1 cellular context compared by ENCODE assay signal in the genomic region with DNA sequence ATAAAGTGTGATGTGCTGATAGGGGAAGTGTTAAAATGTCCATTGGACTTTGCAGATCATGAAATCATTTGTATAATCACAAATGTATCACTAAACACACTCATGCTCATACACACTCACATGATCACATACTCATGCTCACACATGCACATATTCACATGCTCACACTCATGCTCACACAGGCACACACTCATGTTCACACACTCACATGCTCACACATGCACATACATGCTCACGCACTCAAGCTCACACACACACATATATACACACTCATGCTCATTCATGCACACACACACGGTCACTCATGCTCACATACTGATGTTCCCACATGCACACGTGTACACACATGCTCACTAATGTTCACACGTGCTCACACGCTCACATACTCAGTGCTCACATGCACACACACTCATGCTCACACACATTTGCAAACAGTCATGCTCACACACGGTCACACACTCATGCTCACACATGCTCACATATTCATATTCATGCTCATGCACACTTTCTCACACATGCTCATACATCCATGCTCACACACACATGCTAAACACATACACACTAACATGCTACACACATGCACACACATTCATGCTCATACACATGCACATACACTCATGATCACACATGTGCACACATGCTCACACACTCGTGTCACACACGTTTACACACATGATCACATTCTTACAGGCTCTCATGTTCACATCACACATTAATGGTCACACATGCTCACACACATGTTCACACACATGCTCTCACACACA.
TF ChIP-seq lines count a peak whose summit lies in the region.

No MANE protein-coding gene starts in this region.

TF ChIP-seq in GM12878, 131 proteins besides CTCF, POLR2A, EP300 and RAD21 (continued from another document):
- TF ChIP-seq, protein P1, sequence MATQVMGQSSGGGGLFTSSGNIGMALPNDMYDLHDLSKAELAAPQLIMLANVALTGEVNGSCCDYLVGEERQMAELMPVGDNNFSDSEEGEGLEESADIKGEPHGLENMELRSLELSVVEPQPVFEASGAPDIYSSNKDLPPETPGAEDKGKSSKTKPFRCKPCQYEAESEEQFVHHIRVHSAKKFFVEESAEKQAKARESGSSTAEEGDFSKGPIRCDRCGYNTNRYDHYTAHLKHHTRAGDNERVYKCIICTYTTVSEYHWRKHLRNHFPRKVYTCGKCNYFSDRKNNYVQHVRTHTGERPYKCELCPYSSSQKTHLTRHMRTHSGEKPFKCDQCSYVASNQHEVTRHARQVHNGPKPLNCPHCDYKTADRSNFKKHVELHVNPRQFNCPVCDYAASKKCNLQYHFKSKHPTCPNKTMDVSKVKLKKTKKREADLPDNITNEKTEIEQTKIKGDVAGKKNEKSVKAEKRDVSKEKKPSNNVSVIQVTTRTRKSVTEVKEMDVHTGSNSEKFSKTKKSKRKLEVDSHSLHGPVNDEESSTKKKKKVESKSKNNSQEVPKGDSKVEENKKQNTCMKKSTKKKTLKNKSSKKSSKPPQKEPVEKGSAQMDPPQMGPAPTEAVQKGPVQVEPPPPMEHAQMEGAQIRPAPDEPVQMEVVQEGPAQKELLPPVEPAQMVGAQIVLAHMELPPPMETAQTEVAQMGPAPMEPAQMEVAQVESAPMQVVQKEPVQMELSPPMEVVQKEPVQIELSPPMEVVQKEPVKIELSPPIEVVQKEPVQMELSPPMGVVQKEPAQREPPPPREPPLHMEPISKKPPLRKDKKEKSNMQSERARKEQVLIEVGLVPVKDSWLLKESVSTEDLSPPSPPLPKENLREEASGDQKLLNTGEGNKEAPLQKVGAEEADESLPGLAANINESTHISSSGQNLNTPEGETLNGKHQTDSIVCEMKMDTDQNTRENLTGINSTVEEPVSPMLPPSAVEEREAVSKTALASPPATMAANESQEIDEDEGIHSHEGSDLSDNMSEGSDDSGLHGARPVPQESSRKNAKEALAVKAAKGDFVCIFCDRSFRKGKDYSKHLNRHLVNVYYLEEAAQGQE (IDR thresholded peaks at IDR 0.05; ENCODE audit: low read depth, low read length), result no peak
- TF ChIP-seq NBN (IDR thresholded peaks at IDR 0.05) (no peak), E2F8 (IDR thresholded peaks at IDR 0.05; ENCODE audit: low read depth, partially characterized antibody) (no peak), RCOR1 (conservative IDR thresholded peaks at IDR 0.05; ENCODE audit: low read depth, low read length) (no peak), ZNF207 (IDR thresholded peaks at IDR 0.05; ENCODE audit: borderline replicate concordance) (no peak), SUZ12 (IDR thresholded peaks at IDR 0.05; ENCODE audit: unreplicated experiment) (no peak), ELK1 (IDR thresholded peaks at IDR 0.05; ENCODE audit: low read depth, low read length) (no peak), EGR1 (IDR thresholded peaks at IDR 0.05; ENCODE audit: borderline replicate concordance in 1 of 2, low read depth in 2 of 2, low read length in 2 of 2) (no peak), MYB (IDR thresholded peaks at IDR 0.05; ENCODE audit: borderline replicate concordance, low read depth, low read length) (no peak), ZNF592 (IDR thresholded peaks at IDR 0.05) (no peak), ZNF24 (IDR thresholded peaks at IDR 0.05) (no peak), TCF3 (IDR thresholded peaks at IDR 0.05; ENCODE audit: borderline replicate concordance, insufficient read depth, low read depth, low read length) (peak; percentile 66; the same call in 1 of the 2 replicates), GABPA (IDR thresholded peaks at IDR 0.05; ENCODE audit: low read depth) (no peak), TARDBP (IDR thresholded peaks at IDR 0.05; ENCODE audit: borderline replicate concordance) (no peak), NR2F1 (conservative IDR thresholded peaks at IDR 0.05) (no peak), CHD1 (IDR thresholded peaks at IDR 0.05; ENCODE audit: low read depth, low read length) (no peak), NRF1 (conservative IDR thresholded peaks at IDR 0.05; ENCODE audit: low read depth, low read length) (no peak), MTA2 (IDR thresholded peaks at IDR 0.05; ENCODE audit: low read depth) (no peak), NFIC (IDR thresholded peaks at IDR 0.05; ENCODE audit: low read depth, low read length) (peak; percentile 54; the same call in 1 of the 2 replicates), PBX3 (IDR thresholded peaks at IDR 0.05; ENCODE audit: insufficient replicate concordance, low read depth, low read length) (peak; percentile 14), RAD51 (IDR thresholded peaks at IDR 0.05) (no peak), DPF2 (IDR thresholded peaks at IDR 0.05) (no peak), BCL11A (IDR thresholded peaks at IDR 0.05; ENCODE audit: low read depth, low read length) (no peak)
- TF ChIP-seq, protein P2, sequence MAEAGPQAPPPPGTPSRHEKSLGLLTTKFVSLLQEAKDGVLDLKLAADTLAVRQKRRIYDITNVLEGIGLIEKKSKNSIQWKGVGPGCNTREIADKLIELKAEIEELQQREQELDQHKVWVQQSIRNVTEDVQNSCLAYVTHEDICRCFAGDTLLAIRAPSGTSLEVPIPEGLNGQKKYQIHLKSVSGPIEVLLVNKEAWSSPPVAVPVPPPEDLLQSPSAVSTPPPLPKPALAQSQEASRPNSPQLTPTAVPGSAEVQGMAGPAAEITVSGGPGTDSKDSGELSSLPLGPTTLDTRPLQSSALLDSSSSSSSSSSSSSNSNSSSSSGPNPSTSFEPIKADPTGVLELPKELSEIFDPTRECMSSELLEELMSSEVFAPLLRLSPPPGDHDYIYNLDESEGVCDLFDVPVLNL (IDR thresholded peaks at IDR 0.05; ENCODE audit: low read depth, low read length), result no peak
- TF ChIP-seq, protein P3, sequence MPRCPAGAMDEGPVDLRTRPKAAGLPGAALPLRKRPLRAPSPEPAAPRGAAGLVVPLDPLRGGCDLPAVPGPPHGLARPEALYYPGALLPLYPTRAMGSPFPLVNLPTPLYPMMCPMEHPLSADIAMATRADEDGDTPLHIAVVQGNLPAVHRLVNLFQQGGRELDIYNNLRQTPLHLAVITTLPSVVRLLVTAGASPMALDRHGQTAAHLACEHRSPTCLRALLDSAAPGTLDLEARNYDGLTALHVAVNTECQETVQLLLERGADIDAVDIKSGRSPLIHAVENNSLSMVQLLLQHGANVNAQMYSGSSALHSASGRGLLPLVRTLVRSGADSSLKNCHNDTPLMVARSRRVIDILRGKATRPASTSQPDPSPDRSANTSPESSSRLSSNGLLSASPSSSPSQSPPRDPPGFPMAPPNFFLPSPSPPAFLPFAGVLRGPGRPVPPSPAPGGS (IDR thresholded peaks at IDR 0.05; ENCODE audit: borderline replicate concordance, insufficient read depth, low read depth, low read length, poor library complexity, severe bottlenecking), result peak; percentile 88
- TF ChIP-seq, protein P4, sequence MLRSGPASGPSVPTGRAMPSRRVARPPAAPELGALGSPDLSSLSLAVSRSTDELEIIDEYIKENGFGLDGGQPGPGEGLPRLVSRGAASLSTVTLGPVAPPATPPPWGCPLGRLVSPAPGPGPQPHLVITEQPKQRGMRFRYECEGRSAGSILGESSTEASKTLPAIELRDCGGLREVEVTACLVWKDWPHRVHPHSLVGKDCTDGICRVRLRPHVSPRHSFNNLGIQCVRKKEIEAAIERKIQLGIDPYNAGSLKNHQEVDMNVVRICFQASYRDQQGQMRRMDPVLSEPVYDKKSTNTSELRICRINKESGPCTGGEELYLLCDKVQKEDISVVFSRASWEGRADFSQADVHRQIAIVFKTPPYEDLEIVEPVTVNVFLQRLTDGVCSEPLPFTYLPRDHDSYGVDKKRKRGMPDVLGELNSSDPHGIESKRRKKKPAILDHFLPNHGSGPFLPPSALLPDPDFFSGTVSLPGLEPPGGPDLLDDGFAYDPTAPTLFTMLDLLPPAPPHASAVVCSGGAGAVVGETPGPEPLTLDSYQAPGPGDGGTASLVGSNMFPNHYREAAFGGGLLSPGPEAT (IDR thresholded peaks at IDR 0.05; ENCODE audit: low read depth), result no peak
- TF ChIP-seq, protein P5, sequence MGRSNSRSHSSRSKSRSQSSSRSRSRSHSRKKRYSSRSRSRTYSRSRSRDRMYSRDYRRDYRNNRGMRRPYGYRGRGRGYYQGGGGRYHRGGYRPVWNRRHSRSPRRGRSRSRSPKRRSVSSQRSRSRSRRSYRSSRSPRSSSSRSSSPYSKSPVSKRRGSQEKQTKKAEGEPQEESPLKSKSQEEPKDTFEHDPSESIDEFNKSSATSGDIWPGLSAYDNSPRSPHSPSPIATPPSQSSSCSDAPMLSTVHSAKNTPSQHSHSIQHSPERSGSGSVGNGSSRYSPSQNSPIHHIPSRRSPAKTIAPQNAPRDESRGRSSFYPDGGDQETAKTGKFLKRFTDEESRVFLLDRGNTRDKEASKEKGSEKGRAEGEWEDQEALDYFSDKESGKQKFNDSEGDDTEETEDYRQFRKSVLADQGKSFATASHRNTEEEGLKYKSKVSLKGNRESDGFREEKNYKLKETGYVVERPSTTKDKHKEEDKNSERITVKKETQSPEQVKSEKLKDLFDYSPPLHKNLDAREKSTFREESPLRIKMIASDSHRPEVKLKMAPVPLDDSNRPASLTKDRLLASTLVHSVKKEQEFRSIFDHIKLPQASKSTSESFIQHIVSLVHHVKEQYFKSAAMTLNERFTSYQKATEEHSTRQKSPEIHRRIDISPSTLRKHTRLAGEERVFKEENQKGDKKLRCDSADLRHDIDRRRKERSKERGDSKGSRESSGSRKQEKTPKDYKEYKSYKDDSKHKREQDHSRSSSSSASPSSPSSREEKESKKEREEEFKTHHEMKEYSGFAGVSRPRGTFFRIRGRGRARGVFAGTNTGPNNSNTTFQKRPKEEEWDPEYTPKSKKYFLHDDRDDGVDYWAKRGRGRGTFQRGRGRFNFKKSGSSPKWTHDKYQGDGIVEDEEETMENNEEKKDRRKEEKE (IDR thresholded peaks at IDR 0.05), result no peak
